ENCODE assay signal across 1 cellular context in the genomic region with DNA sequence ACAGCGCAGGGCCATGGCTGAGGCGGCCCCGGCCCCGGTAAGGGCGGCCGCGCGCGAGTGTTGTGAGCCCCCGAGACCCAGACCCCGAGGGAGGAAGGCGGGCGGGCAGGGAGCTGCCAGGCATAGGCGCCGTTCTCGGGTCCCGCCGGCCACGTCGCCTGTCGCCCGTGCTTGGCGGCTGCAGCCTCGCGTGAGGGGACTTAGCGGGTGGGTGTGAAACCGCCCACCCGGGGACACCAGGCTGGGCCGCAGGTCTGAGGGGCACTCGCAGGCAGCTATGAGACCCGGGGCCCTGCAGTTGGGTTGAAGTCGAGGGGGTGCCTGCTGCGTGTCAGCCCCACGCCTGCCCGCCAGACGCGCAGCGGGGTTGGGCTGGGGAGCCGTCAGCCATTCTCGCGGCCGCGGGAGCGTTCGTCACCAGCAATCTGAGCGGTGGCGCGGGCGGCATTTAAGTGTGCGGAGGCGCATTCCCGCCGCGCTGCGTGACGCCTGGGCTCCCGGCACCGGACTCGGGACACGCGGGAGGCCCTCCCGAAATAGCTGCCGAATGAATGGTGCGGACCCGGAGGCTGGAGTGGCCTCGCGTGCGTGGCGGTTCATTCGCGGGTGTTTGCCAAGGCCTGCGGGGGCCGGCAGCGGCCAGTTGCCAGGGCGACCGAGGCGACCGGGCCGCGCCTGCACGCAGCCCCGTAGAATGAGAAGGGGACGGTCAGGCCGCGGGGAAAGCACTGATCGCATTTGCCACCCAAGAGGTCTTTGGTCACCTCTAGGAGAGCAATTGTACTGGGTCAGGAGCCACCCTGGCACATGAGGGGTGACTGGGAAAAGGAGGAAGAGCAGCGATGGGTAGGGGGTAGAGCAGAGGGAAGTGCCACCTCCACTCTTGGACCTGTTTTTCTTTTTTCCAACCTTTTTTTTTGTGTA.
TF ChIP-seq lines count a peak whose summit lies in the region.

No MANE protein-coding gene starts in this region.

TF ChIP-seq in HepG2, 621 proteins besides CTCF, POLR2A, EP300 and RAD21 (continued from another document and continues in another):
- TF ChIP-seq, protein P1, sequence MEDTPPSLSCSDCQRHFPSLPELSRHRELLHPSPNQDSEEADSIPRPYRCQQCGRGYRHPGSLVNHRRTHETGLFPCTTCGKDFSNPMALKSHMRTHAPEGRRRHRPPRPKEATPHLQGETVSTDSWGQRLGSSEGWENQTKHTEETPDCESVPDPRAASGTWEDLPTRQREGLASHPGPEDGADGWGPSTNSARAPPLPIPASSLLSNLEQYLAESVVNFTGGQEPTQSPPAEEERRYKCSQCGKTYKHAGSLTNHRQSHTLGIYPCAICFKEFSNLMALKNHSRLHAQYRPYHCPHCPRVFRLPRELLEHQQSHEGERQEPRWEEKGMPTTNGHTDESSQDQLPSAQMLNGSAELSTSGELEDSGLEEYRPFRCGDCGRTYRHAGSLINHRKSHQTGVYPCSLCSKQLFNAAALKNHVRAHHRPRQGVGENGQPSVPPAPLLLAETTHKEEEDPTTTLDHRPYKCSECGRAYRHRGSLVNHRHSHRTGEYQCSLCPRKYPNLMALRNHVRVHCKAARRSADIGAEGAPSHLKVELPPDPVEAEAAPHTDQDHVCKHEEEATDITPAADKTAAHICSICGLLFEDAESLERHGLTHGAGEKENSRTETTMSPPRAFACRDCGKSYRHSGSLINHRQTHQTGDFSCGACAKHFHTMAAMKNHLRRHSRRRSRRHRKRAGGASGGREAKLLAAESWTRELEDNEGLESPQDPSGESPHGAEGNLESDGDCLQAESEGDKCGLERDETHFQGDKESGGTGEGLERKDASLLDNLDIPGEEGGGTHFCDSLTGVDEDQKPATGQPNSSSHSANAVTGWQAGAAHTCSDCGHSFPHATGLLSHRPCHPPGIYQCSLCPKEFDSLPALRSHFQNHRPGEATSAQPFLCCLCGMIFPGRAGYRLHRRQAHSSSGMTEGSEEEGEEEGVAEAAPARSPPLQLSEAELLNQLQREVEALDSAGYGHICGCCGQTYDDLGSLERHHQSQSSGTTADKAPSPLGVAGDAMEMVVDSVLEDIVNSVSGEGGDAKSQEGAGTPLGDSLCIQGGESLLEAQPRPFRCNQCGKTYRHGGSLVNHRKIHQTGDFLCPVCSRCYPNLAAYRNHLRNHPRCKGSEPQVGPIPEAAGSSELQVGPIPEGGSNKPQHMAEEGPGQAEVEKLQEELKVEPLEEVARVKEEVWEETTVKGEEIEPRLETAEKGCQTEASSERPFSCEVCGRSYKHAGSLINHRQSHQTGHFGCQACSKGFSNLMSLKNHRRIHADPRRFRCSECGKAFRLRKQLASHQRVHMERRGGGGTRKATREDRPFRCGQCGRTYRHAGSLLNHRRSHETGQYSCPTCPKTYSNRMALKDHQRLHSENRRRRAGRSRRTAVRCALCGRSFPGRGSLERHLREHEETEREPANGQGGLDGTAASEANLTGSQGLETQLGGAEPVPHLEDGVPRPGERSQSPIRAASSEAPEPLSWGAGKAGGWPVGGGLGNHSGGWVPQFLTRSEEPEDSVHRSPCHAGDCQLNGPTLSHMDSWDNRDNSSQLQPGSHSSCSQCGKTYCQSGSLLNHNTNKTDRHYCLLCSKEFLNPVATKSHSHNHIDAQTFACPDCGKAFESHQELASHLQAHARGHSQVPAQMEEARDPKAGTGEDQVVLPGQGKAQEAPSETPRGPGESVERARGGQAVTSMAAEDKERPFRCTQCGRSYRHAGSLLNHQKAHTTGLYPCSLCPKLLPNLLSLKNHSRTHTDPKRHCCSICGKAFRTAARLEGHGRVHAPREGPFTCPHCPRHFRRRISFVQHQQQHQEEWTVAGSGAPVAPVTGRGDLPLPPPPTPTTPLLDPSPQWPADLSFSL (CRISPR knock-in tag; IDR thresholded peaks at IDR 0.05): 0 out of 2 replicates have a peak, but pooled peaks have one; percentile 25
- TF ChIP-seq ZFYVE20 (CRISPR knock-in tag; IDR thresholded peaks at IDR 0.05; ENCODE audit: borderline replicate concordance, low read depth) (0 out of 2 replicates have a peak, but pooled peaks have one; percentile 12), NFE2L1 (CRISPR knock-in tag; IDR thresholded peaks at IDR 0.05; ENCODE audit: borderline replicate concordance) (no peak), ZSCAN30 (CRISPR knock-in tag; IDR thresholded peaks at IDR 0.05) (no peak), ZNF670 (CRISPR knock-in tag; IDR thresholded peaks at IDR 0.05; ENCODE audit: borderline replicate concordance) (no peak), ZNF496 (CRISPR knock-in tag; IDR thresholded peaks at IDR 0.05; ENCODE audit: insufficient replicate concordance) (no peak), NPAS2 (CRISPR knock-in tag; IDR thresholded peaks at IDR 0.05; ENCODE audit: borderline replicate concordance) (no peak), NR3C1 (CRISPR knock-in tag; IDR thresholded peaks at IDR 0.05) (no peak), ZNF501 (CRISPR knock-in tag; IDR thresholded peaks at IDR 0.05) (peak; percentile 66; the same call in 1 of the 2 replicates), ZNF224 (CRISPR knock-in tag; IDR thresholded peaks at IDR 0.05) (no peak), ZFP41 (CRISPR knock-in tag; IDR thresholded peaks at IDR 0.05; ENCODE audit: borderline replicate concordance) (no peak), ZNF225 (CRISPR knock-in tag; IDR thresholded peaks at IDR 0.05) (no peak), GZF1 (CRISPR knock-in tag; IDR thresholded peaks at IDR 0.05) (peak; percentile 73; the same call in 1 of the 2 replicates), MBD4 (IDR thresholded peaks at IDR 0.05; ENCODE audit: borderline replicate concordance, low read length) (no peak), ASH2L (IDR thresholded peaks at IDR 0.05; ENCODE audit: insufficient read length, low read depth, low read length) (peak; percentile 25), ZNF550 (CRISPR knock-in tag; IDR thresholded peaks at IDR 0.05; ENCODE audit: borderline replicate concordance) (no peak), AHR (CRISPR knock-in tag; IDR thresholded peaks at IDR 0.05) (0 out of 2 replicates have a peak, but pooled peaks have one; percentile 68), CHD2 (IDR thresholded peaks at IDR 0.05; ENCODE audit: low read depth, low read length) (no peak), ZNF567 (CRISPR knock-in tag; IDR thresholded peaks at IDR 0.05; ENCODE audit: borderline replicate concordance) (no peak), KLF6 (CRISPR knock-in tag; IDR thresholded peaks at IDR 0.05) (no peak)
- TF ChIP-seq, protein P2, sequence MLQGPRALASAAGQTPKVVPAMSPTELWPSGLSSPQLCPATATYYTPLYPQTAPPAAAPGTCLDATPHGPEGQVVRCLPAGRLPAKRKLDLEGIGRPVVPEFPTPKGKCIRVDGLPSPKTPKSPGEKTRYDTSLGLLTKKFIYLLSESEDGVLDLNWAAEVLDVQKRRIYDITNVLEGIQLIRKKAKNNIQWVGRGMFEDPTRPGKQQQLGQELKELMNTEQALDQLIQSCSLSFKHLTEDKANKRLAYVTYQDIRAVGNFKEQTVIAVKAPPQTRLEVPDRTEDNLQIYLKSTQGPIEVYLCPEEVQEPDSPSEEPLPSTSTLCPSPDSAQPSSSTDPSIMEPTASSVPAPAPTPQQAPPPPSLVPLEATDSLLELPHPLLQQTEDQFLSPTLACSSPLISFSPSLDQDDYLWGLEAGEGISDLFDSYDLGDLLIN (CRISPR knock-in tag; IDR thresholded peaks at IDR 0.05; ENCODE audit: borderline replicate concordance): no peak
- TF ChIP-seq, protein P3, sequence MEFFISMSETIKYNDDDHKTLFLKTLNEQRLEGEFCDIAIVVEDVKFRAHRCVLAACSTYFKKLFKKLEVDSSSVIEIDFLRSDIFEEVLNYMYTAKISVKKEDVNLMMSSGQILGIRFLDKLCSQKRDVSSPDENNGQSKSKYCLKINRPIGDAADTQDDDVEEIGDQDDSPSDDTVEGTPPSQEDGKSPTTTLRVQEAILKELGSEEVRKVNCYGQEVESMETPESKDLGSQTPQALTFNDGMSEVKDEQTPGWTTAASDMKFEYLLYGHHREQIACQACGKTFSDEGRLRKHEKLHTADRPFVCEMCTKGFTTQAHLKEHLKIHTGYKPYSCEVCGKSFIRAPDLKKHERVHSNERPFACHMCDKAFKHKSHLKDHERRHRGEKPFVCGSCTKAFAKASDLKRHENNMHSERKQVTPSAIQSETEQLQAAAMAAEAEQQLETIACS (CRISPR knock-in tag; IDR thresholded peaks at IDR 0.05): no peak; the same call in 1 of the 2 replicates
- TF ChIP-seq, protein P4, sequence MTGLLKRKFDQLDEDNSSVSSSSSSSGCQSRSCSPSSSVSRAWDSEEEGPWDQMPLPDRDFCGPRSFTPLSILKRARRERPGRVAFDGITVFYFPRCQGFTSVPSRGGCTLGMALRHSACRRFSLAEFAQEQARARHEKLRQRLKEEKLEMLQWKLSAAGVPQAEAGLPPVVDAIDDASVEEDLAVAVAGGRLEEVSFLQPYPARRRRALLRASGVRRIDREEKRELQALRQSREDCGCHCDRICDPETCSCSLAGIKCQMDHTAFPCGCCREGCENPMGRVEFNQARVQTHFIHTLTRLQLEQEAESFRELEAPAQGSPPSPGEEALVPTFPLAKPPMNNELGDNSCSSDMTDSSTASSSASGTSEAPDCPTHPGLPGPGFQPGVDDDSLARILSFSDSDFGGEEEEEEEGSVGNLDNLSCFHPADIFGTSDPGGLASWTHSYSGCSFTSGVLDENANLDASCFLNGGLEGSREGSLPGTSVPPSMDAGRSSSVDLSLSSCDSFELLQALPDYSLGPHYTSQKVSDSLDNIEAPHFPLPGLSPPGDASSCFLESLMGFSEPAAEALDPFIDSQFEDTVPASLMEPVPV (CRISPR knock-in tag; IDR thresholded peaks at IDR 0.05): peak; percentile 24; the same call in 1 of the 2 replicates
- TF ChIP-seq, protein P5, sequence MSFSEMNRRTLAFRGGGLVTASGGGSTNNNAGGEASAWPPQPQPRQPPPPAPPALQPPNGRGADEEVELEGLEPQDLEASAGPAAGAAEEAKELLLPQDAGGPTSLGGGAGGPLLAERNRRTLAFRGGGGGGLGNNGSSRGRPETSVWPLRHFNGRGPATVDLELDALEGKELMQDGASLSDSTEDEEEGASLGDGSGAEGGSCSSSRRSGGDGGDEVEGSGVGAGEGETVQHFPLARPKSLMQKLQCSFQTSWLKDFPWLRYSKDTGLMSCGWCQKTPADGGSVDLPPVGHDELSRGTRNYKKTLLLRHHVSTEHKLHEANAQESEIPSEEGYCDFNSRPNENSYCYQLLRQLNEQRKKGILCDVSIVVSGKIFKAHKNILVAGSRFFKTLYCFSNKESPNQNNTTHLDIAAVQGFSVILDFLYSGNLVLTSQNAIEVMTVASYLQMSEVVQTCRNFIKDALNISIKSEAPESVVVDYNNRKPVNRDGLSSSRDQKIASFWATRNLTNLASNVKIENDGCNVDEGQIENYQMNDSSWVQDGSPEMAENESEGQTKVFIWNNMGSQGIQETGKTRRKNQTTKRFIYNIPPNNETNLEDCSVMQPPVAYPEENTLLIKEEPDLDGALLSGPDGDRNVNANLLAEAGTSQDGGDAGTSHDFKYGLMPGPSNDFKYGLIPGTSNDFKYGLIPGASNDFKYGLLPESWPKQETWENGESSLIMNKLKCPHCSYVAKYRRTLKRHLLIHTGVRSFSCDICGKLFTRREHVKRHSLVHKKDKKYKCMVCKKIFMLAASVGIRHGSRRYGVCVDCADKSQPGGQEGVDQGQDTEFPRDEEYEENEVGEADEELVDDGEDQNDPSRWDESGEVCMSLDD (CRISPR knock-in tag; IDR thresholded peaks at IDR 0.05; ENCODE audit: borderline replicate concordance): no peak
- TF ChIP-seq, protein P6, sequence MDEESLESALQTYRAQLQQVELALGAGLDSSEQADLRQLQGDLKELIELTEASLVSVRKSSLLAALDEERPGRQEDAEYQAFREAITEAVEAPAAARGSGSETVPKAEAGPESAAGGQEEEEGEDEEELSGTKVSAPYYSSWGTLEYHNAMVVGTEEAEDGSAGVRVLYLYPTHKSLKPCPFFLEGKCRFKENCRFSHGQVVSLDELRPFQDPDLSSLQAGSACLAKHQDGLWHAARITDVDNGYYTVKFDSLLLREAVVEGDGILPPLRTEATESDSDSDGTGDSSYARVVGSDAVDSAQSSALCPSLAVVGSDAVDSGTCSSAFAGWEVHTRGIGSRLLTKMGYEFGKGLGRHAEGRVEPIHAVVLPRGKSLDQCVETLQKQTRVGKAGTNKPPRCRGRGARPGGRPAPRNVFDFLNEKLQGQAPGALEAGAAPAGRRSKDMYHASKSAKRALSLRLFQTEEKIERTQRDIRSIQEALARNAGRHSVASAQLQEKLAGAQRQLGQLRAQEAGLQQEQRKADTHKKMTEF (CRISPR knock-in tag; IDR thresholded peaks at IDR 0.05): peak; percentile 49; the same call in 1 of the 2 replicates
- TF ChIP-seq, protein P7, sequence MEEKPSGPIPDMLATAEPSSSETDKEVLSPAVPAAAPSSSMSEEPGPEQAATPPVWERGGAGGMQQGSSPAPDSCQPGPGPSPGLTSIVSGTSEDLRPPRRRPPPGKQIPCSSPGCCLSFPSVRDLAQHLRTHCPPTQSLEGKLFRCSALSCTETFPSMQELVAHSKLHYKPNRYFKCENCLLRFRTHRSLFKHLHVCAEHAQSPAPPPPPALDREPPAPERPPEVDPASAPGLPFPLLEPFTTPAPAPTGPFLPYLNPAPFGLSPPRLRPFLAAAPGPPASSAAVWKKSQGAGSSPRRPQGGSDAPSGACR (CRISPR knock-in tag; IDR thresholded peaks at IDR 0.05): no peak
- TF ChIP-seq, protein P8, sequence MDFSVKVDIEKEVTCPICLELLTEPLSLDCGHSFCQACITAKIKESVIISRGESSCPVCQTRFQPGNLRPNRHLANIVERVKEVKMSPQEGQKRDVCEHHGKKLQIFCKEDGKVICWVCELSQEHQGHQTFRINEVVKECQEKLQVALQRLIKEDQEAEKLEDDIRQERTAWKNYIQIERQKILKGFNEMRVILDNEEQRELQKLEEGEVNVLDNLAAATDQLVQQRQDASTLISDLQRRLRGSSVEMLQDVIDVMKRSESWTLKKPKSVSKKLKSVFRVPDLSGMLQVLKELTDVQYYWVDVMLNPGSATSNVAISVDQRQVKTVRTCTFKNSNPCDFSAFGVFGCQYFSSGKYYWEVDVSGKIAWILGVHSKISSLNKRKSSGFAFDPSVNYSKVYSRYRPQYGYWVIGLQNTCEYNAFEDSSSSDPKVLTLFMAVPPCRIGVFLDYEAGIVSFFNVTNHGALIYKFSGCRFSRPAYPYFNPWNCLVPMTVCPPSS (IDR thresholded peaks at IDR 0.05): no peak
- TF ChIP-seq, protein P9, sequence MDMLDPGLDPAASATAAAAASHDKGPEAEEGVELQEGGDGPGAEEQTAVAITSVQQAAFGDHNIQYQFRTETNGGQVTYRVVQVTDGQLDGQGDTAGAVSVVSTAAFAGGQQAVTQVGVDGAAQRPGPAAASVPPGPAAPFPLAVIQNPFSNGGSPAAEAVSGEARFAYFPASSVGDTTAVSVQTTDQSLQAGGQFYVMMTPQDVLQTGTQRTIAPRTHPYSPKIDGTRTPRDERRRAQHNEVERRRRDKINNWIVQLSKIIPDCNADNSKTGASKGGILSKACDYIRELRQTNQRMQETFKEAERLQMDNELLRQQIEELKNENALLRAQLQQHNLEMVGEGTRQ (IDR thresholded peaks at IDR 0.05; ENCODE audit: low read depth, low read length): no peak
- TF ChIP-seq, protein P9 (CRISPR knock-in tag; IDR thresholded peaks at IDR 0.05; ENCODE audit: borderline replicate concordance): no peak
- TF ChIP-seq, protein P10, sequence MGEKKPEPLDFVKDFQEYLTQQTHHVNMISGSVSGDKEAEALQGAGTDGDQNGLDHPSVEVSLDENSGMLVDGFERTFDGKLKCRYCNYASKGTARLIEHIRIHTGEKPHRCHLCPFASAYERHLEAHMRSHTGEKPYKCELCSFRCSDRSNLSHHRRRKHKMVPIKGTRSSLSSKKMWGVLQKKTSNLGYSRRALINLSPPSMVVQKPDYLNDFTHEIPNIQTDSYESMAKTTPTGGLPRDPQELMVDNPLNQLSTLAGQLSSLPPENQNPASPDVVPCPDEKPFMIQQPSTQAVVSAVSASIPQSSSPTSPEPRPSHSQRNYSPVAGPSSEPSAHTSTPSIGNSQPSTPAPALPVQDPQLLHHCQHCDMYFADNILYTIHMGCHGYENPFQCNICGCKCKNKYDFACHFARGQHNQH (CRISPR knock-in tag; IDR thresholded peaks at IDR 0.05): peak; percentile 20; the same call in 1 of the 2 replicates
